In genomic region chr12:124458220-124458991, GRCh38 we compare ENCODE assay signal across 1 cellular context.
TF ChIP-seq lines count a peak whose summit lies in the region.

No MANE protein-coding gene starts in this region.

TF ChIP-seq in GM23338, 12 proteins besides CTCF, POLR2A, EP300 and RAD21 (continued from another document):
- TF ChIP-seq ZNF462 (CRISPR knock-in tag; IDR thresholded peaks at IDR 0.05), result no peak
- TF ChIP-seq JUNB (IDR thresholded peaks at IDR 0.05; ENCODE audit: unreplicated experiment), result no peak
- TF ChIP-seq EZH2phosphoT487 (IDR thresholded peaks at IDR 0.05; ENCODE audit: unreplicated experiment), result no peak
TF ChIP-seq in GM23338: peak in this region for 0.
